ENCODE assay signal across 1 cellular context in genomic region chr10:73730153-73730906, GRCh38.
TF ChIP-seq lines count a peak whose summit lies in the region.

No MANE protein-coding gene starts in this region.

TF ChIP-seq in HEK293, 187 proteins besides CTCF, POLR2A, EP300 and RAD21 (continued from another document and continues in another):
- no peak for TF ChIP-seq ZNF645 (tag by site-specific recombination; IDR thresholded peaks at IDR 0.05)
- no peak; the same call in 1 of the 2 replicates for TF ChIP-seq ZSCAN16 (tag by site-specific recombination; IDR thresholded peaks at IDR 0.05)
- TF ChIP-seq ZNF449 (tag by site-specific recombination; IDR thresholded peaks at IDR 0.05): peak; percentile 38; the same call in 1 of the 2 replicates
- no peak for TF ChIP-seq ZNF626 (tag by site-specific recombination; IDR thresholded peaks at IDR 0.05)
- peak; percentile 84; the same call in 1 of the 2 replicates for TF ChIP-seq ZNF24 (tag by site-specific recombination; IDR thresholded peaks at IDR 0.05)
- TF ChIP-seq ZNF555 (tag by site-specific recombination; conservative IDR thresholded peaks at IDR 0.05): no peak
- no peak for TF ChIP-seq TCF7L2 (IDR thresholded peaks at IDR 0.05; ENCODE audit: borderline replicate concordance, low read depth, low read length)
- TF ChIP-seq ZSCAN18 (tag by site-specific recombination; IDR thresholded peaks at IDR 0.05): no peak
- no peak for TF ChIP-seq GLIS1 (tag by site-specific recombination; IDR thresholded peaks at IDR 0.05)
- TF ChIP-seq PATZ1 (tag by site-specific recombination; IDR thresholded peaks at IDR 0.05): peak; percentile 75
- TF ChIP-seq ZNF629 (tag by site-specific recombination; IDR thresholded peaks at IDR 0.05): peak; percentile 88
- peak; percentile 96 for TF ChIP-seq ZFP37 (tag by site-specific recombination; IDR thresholded peaks at IDR 0.05)
- no peak; the same call in 1 of the 2 replicates for TF ChIP-seq ELK4 (IDR thresholded peaks at IDR 0.05; ENCODE audit: borderline replicate concordance, low read depth, low read length)
- TF ChIP-seq SALL2 (tag by site-specific recombination; IDR thresholded peaks at IDR 0.05; ENCODE audit: borderline replicate concordance): no peak
- TF ChIP-seq ZNF2 (tag by site-specific recombination; IDR thresholded peaks at IDR 0.05): peak; percentile 94
- peak; percentile 79 for TF ChIP-seq PRDM10 (tag by site-specific recombination; IDR thresholded peaks at IDR 0.05)
- no peak for TF ChIP-seq HOXD13 (CRISPR knock-in tag; IDR thresholded peaks at IDR 0.05; ENCODE audit: borderline replicate concordance)
- no peak for TF ChIP-seq ZNF549 (tag by site-specific recombination; IDR thresholded peaks at IDR 0.05)
- peak; percentile 63 for TF ChIP-seq ZSCAN4 (tag by site-specific recombination; IDR thresholded peaks at IDR 0.05)
- TF ChIP-seq ZNF658 (tag by site-specific recombination; IDR thresholded peaks at IDR 0.05): no peak
- no peak for TF ChIP-seq ZNF701 (tag by site-specific recombination; IDR thresholded peaks at IDR 0.05)
- TF ChIP-seq GLIS2 (tag by site-specific recombination; IDR thresholded peaks at IDR 0.05): no peak
- TF ChIP-seq HOXC10 (CRISPR knock-in tag; IDR thresholded peaks at IDR 0.05): no peak
- no peak for TF ChIP-seq ZNF404 (tag by site-specific recombination; IDR thresholded peaks at IDR 0.05)
- TF ChIP-seq ZNF416 (tag by site-specific recombination; IDR thresholded peaks at IDR 0.05): no peak
- TF ChIP-seq ZBTB26 (tag by site-specific recombination; optimal IDR thresholded peaks at IDR 0.05): peak; percentile 52
- peak; percentile 91 for TF ChIP-seq ZXDB (tag by site-specific recombination; IDR thresholded peaks at IDR 0.05)
- TF ChIP-seq ZNF518A (tag by site-specific recombination; conservative IDR thresholded peaks at IDR 0.05; ENCODE audit: low read depth): peak; percentile 76
- TF ChIP-seq ZNF791 (tag by site-specific recombination; IDR thresholded peaks at IDR 0.05): no peak
- no peak for TF ChIP-seq ZNF37A (tag by site-specific recombination; IDR thresholded peaks at IDR 0.05)
- TF ChIP-seq PBX3 (CRISPR knock-in tag; IDR thresholded peaks at IDR 0.05): peak; percentile 51; the same call in 1 of the 2 replicates
- no peak for TF ChIP-seq ZNF747 (tag by site-specific recombination; IDR thresholded peaks at IDR 0.05)
- TF ChIP-seq SETDB1 (IDR thresholded peaks at IDR 0.05; ENCODE audit: insufficient read length, low read length): no peak
- no peak for TF ChIP-seq ZNF433 (tag by site-specific recombination; IDR thresholded peaks at IDR 0.05; ENCODE audit: low read depth)
- no peak for TF ChIP-seq BCL6B (tag by site-specific recombination; IDR thresholded peaks at IDR 0.05)
- no peak; the same call in none of the 2 replicates for TF ChIP-seq KLF7 (tag by site-specific recombination; IDR thresholded peaks at IDR 0.05; ENCODE audit: borderline replicate concordance)
- TF ChIP-seq ZSCAN23 (tag by site-specific recombination; IDR thresholded peaks at IDR 0.05): peak; percentile 52; the same call in 1 of the 2 replicates
